In the genomic region with DNA sequence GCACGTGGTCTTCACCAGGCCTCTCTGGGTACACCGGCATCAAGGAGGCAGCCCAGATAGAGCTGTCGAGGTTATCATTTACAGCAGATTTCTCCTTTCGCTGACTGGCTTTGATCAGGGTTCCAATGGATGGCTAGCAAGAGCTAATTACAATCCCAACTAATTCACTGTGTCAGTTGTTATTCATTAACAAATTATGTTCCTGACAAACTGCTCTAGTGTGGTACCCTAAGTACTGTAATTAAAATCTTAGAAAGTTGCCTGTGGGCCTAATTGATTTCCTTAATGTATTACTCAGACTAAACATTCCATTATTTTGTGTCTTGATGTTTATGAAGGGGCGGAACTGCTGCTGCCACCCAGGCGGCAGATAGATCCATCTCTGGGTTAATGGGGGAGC, we compare ENCODE assay signal across 1 cellular context.
TF ChIP-seq lines count a peak whose summit lies in the region.

No MANE protein-coding gene starts in this region.

TF ChIP-seq in HCT116, 20 proteins besides CTCF, POLR2A, EP300 and RAD21 (continued from another document):
- TF ChIP-seq, protein P1, sequence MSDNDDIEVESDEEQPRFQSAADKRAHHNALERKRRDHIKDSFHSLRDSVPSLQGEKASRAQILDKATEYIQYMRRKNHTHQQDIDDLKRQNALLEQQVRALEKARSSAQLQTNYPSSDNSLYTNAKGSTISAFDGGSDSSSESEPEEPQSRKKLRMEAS (IDR thresholded peaks at IDR 0.05), result no peak
- TF ChIP-seq EZH2phosphoT487 (IDR thresholded peaks at IDR 0.05; ENCODE audit: borderline replicate concordance), result no peak
- TF ChIP-seq POLR2AphosphoS5 (IDR thresholded peaks at IDR 0.05; ENCODE audit: low read depth, low read length), result no peak
- TF ChIP-seq JUND (IDR thresholded peaks at IDR 0.05), result no peak
